9 cellular contexts compared by ENCODE assay signal in the genomic region with DNA sequence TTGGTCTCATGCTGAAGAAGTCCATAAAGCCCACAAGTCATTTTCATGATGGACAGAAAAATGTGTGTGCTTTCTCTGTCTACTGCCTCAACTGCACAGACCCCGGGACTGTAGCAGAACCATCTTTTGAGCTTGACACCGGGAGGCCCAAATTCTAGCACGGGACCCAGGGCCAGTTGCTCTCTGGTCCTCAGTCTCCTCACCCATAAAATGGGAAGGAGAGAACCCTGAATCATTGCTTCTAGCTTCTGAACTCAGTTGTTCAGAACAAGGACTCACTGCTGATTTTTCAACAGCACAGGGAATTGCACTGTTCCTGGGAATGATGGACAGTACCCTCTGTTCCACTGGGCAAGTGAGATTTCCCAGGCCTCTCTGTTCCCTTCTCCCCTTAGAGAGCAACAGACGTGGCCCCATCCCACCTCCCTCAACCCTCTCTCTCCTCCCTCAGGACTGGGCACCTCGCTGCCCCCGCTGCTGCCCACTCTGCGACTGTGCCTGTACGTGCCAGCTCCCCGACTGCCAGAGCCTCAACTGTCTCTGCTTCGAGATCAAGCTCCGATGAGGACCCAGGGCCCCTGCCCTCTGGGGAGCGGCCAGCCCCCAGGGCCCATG. TPM values are rescaled to one million over a fixed set of nuclear protein-coding genes. Genes with fewer than 3 reads are reported as not detected.
DNase-seq lines count a peak whose midpoint lies in the region; ATAC-seq and TF ChIP-seq lines count a peak whose summit lies in the region.
"Had no signal": no experiment of that assay in that cellular context is flagged by ENCODE, and none has a peak within 500 bp of the region (broad histone marks: within the 10 kb centered on the region; RNA-seq: fewer than 3 reads in every experiment).

No MANE protein-coding gene starts in this region.

- H3K4me3 ChIP-seq in H7 (ENCODE audit: insufficient read depth, low read depth, low read length) (peak overlapping the region; percentile 99), WERI-Rb-1 (ENCODE audit: low read depth, low read length) (peak overlapping the region; percentile 96), right cardiac atrium (ENCODE audit: low read length) (peak overlapping the region; percentile 82), spleen (peak overlapping the region in 7 of 8 donors; percentile 65 to 99 (median 93)), foreskin fibroblast (ENCODE audit: low read depth in 1 of 2, low read length in 2 of 2) (peak overlapping the region in 1 of 2 donors; percentile 71)

- intact Hi-C loops in right cardiac atrium (cut with DNase I) (no loop called here), spleen (cut with DNase I; ENCODE audit: low total_unique reads) (no loop called here)

- peak; percentile 4 for DNase-seq in H7
- no peak for DNase-seq in WERI-Rb-1
- DNase-seq in right cardiac atrium: peak in 1 of 3 donors; percentile 14
- DNase-seq in spleen: no peak
- no peak for DNase-seq in NCI-H2107 treated with DMSO at 0.1 percent for 48 hours (lab: John Stamatoyannopoulos, UW; ENCODE audit: unreplicated experiment)
- no peak for DNase-seq in cerebellar nuclear complex (lab: John Stamatoyannopoulos, UW)
- no peak for DNase-seq in foreskin fibroblast
- DNase-seq in stimulated activated CD4-positive, alpha-beta T cell treated with anti-CD3 and anti-CD28 coated beads, Interleukin-1b, Interleukin-23, amount 100 ng/mL, for 48 hours: no peak

- H3K27ac ChIP-seq in WERI-Rb-1 (peak overlapping the region; percentile 94), right cardiac atrium (ENCODE audit: low read length) (peak overlapping the region; percentile 86), spleen (peak overlapping the region; percentile 93 to 100 (median 98))

- TF ChIP-seq POLR2A in spleen (IDR thresholded peaks at IDR 0.05): no peak

- ATAC-seq in right cardiac atrium: no peak

- H3K4me1 ChIP-seq in right cardiac atrium (ENCODE audit: control insufficient read depth, insufficient read depth, low read length) (peaks cover 6% of the 10 kb centered on the region), spleen (peaks cover 23 to 47% (median 37%) of the 10 kb centered on the region in 6 donors)

- H3K9me3 ChIP-seq in WERI-Rb-1 (ENCODE audit: severe bottlenecking) (peaks cover 2% of the 10 kb centered on the region), right cardiac atrium (ENCODE audit: control insufficient read depth, low read length) (no peaks in the 10 kb centered on the region), spleen (no peaks in the 10 kb centered on the region)

- TF ChIP-seq CTCF in WERI-Rb-1 (IDR thresholded peaks at IDR 0.05; ENCODE audit: low read depth, low read length): no peak
- TF ChIP-seq CTCF in spleen (IDR thresholded peaks at IDR 0.05 in 8 of 11, conservative IDR thresholded peaks at IDR 0.05 in 3 of 11): no peak
- TF ChIP-seq CTCF in foreskin fibroblast (IDR thresholded peaks at IDR 0.05; ENCODE audit: low read depth, low read length): no peak

- H3K36me3 ChIP-seq in H7 (replicated peaks; ENCODE audit: control insufficient read depth, insufficient read depth, low read length) (peaks cover 12% of the 10 kb centered on the region), WERI-Rb-1 (peaks cover 41% of the 10 kb centered on the region), spleen (peaks cover 1 to 19% (median 15%) of the 10 kb centered on the region in 6 donors)

- H3K27me3 ChIP-seq in H7 (ENCODE audit: control insufficient read depth, insufficient read depth, low read length): no peaks in the 10 kb centered on the region
- H3K27me3 ChIP-seq in WERI-Rb-1 (ENCODE audit: insufficient read depth, low read depth, severe bottlenecking): no peaks in the 10 kb centered on the region
- no peaks in the 10 kb centered on the region for H3K27me3 ChIP-seq in right cardiac atrium (ENCODE audit: control insufficient read depth, insufficient read depth)
- H3K27me3 ChIP-seq in spleen (replicated peaks in 1 of 7): no peaks in the 10 kb centered on the region

- WGBS in right cardiac atrium: 48% methylated on average over 12 of the region's 12 CpGs
- WGBS in spleen, 5 donors: 57 to 65% (median 62%) methylated on average over 11 to 12 of the region's 12 CpGs

RNA-seq across cellular contexts. Expression of a gene that starts 2.2 kb away (rescaled TPM):
- 1,524 and 1,553 TPM in 2 replicates for total RNA-seq in H7 (2014; rRNA removed; shearing (Covaris generic))
- total RNA-seq in right cardiac atrium (1,000 to 10,000 TPM; 2,625 to 3,581 (median 3,363) TPM), spleen (100 to 1,000 TPM; 579 to 880 (median 622) TPM)
- polyA plus RNA-seq in right cardiac atrium (3,115 TPM), spleen (100 to 1,000 TPM; 424 to 551 (median 496) TPM)

RNA-seq across cellular contexts. Expression of a gene that starts 12.4 kb away (rescaled TPM):
- 201 and 256 TPM in 2 replicates for total RNA-seq in H7 (2014; rRNA removed; shearing (Covaris generic))
- 10 to 100 TPM; 31.3 to 40.8 (median 36.0) TPM for total RNA-seq in right cardiac atrium
- 51.8 TPM for polyA plus RNA-seq in right cardiac atrium
- 10 to 100 TPM; 43.9 to 88.6 (median 74.8) TPM for total RNA-seq in spleen
- polyA plus RNA-seq in spleen: 100 to 1,000 TPM in 1 of 3 donors, 10 to 100 TPM in 2; 73.0 to 128 (median 91.1) TPM

RNA-seq across cellular contexts. Expression of a gene that starts 28.3 kb away (rescaled TPM):
- 2.9 and 4.6 TPM in 2 replicates for total RNA-seq in H7 (2014; rRNA removed; shearing (Covaris generic))
- total RNA-seq in right cardiac atrium (1 to 10 TPM in 2 of 4 donors, under 1 TPM in 2; 0.67 to 1.2 (median 1.0) TPM), spleen (1 to 10 TPM in 5 of 7 donors, under 1 TPM in 1, not detected in 1; 0.66 to 3.4 (median 2.2) TPM)
- polyA plus RNA-seq in right cardiac atrium (0.93 TPM), spleen (1 to 10 TPM; 1.4 to 2.2 (median 1.6) TPM)

RNA-seq across cellular contexts. Expression of a gene that starts 32.3 kb away (rescaled TPM):
- 3.0 and 5.5 TPM in 2 replicates for total RNA-seq in H7 (2014; rRNA removed; shearing (Covaris generic))
- total RNA-seq in right cardiac atrium (not detected), spleen (not detected)
- polyA plus RNA-seq in right cardiac atrium (not detected), spleen (under 1 TPM in 2 of 3 donors, not detected in 1; 0.09 to 0.10 TPM)
- total RNA-seq: mononuclear cell had no signal

RNA-seq across cellular contexts. Expression of a gene that starts 32.6 kb away (rescaled TPM):
- total RNA-seq in H7 (2014; rRNA removed; shearing (Covaris generic)): 22.8 and 26.9 TPM in 2 replicates
- 10 to 100 TPM; 54.4 to 79.2 (median 71.2) TPM for total RNA-seq in right cardiac atrium
- polyA plus RNA-seq in right cardiac atrium: 118 TPM
- 100 to 1,000 TPM; 108 to 208 (median 127) TPM for total RNA-seq in spleen
- polyA plus RNA-seq in spleen: 100 to 1,000 TPM; 152 to 234 (median 223) TPM
